ENCODE assay signal across 9 cellular contexts in the genomic region with DNA sequence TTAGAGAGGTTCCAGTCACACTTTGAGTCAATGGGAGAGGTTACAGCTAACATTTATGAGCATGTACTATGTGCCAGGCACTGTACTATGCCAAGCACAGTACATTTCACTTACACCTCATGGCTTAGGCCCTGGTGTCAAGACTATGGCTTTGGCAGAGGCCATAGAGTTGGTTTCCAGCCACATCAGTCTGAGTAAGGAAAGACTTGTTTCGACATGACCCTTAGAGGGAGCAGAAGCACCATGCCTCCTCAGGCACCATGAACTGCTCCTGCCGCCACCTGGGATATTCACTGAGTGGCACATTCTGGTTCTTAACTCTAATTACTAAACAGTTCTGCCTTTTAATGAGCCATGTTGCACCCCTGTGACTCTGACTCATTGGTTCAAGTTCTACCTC. TPM values are rescaled to one million over a fixed set of nuclear protein-coding genes. Genes with fewer than 3 reads are reported as not detected.
DNase-seq lines count a peak whose midpoint lies in the region; ATAC-seq and TF ChIP-seq lines count a peak whose summit lies in the region.
"Had no signal": no experiment of that assay in that cellular context is flagged by ENCODE, and none has a peak within 500 bp of the region (broad histone marks: within the 10 kb centered on the region; RNA-seq: fewer than 3 reads in every experiment).

No MANE protein-coding gene starts in this region.

- H3K4me3 ChIP-seq in colonic mucosa, result no peak overlapping the region
- H3K4me3 ChIP-seq in neuronal stem cell (ENCODE audit: low read length in 2 of 2), result no peak overlapping the region

- no peaks in the 10 kb centered on the region for H3K27me3 Mint-ChIP-seq in naive thymus-derived CD8-positive, alpha-beta T cell

- no peak overlapping the region for H3K18ac ChIP-seq in neuronal stem cell (ENCODE audit: low read length)

- H4K91ac ChIP-seq in neuronal stem cell (ENCODE audit: low read depth, low read length, poor library complexity), result no peak overlapping the region

- H2AFZ ChIP-seq in neuronal stem cell (ENCODE audit: low read length), result no peak overlapping the region

- H3K4me1 ChIP-seq in colonic mucosa (no peaks in the 10 kb centered on the region), neuronal stem cell (ENCODE audit: control insufficient read depth in 2 of 2, insufficient read depth in 1 of 2, low read depth in 1 of 2, low read length in 2 of 2) (peaks cover 0 to 3% of the 10 kb centered on the region in 2 donors)

- H3K9ac ChIP-seq in colonic mucosa (ENCODE audit: low read depth in 2 of 2, low read length in 2 of 2) (no peak overlapping the region), neuronal stem cell (ENCODE audit: low read depth, low read length, poor library complexity) (no peak overlapping the region)

- no peak overlapping the region for H3K4ac ChIP-seq in neuronal stem cell (ENCODE audit: low read length)

- H3K4me1 Mint-ChIP-seq in naive thymus-derived CD8-positive, alpha-beta T cell, result peaks cover 29 to 81% (median 75%) of the 10 kb centered on the region in 4 donors

- H3K36me3 ChIP-seq in colonic mucosa (no peaks in the 10 kb centered on the region), neuronal stem cell (replicated peaks in 1 of 2; ENCODE audit: control insufficient read depth in 2 of 2, insufficient read depth in 2 of 2, low read length in 2 of 2) (peaks cover 5 to 98% of the 10 kb centered on the region in 2 donors)

- POLR2A ChIA-PET in naive thymus-derived CD8-positive, alpha-beta T cell (lab: Charles Lee), result interaction anchor here (0.8 to 1.5 kb wide), 5 partner anchors 12 to 181 kb away, joined by 4 to 5 read pairs (median 4); partner anchors contain the start of genes DGUOK and TET3

- no peak overlapping the region for H2BK5ac ChIP-seq in neuronal stem cell (ENCODE audit: low read length)

- no peak for TF ChIP-seq CTCF in colonic mucosa (IDR thresholded peaks at IDR 0.05)

- peak; percentile 89 for ATAC-seq in naive thymus-derived CD8-positive, alpha-beta T cell
- ATAC-seq in GM18909 (IDR thresholded peaks at IDR 0.05; ENCODE audit: poor library complexity, unreplicated experiment), result no peak

- H2AK5ac ChIP-seq in neuronal stem cell (ENCODE audit: low read depth, low read length), result no peak overlapping the region

- no peak overlapping the region for H2BK15ac ChIP-seq in neuronal stem cell (ENCODE audit: low read length)

- intact Hi-C loops in colonic mucosa (cut with DNase I), result no loop called here

- no peak overlapping the region for H3K14ac ChIP-seq in neuronal stem cell (ENCODE audit: low read length)

- peak overlapping the region in 8 of 10 donors; percentile 11 to 59 (median 38) for H3K4me3 Mint-ChIP-seq in naive thymus-derived CD8-positive, alpha-beta T cell
- H3K4me3 Mint-ChIP-seq: T-helper 1 cell treated with Interleukin-12 subunit alpha and Interleukin-12 subunit beta and Interleukin-4 antibody, amounts not matched to agents 30 μg/mL and 1 μg/mL, for 36 hours had no signal

- H3K27me3 ChIP-seq in colonic mucosa (no peaks in the 10 kb centered on the region), neuronal stem cell (ENCODE audit: control insufficient read depth in 3 of 3, insufficient read depth in 3 of 3, low read depth in 1 of 3, low read length in 3 of 3) (no peaks in the 10 kb centered on the region)

- H2BK120ac ChIP-seq in neuronal stem cell (ENCODE audit: low read depth, low read length), result no peak overlapping the region

- H3K9me3 ChIP-seq in colonic mucosa (no peaks in the 10 kb centered on the region), neuronal stem cell (replicated peaks in 1 of 2; ENCODE audit: control insufficient read depth in 2 of 2, insufficient read depth in 1 of 2, low read depth in 1 of 2, low read length in 2 of 2) (no peaks in the 10 kb centered on the region)

- H3K36me3 Mint-ChIP-seq in naive thymus-derived CD8-positive, alpha-beta T cell, result peaks cover 0 to 63% (median 4%) of the 10 kb centered on the region in 3 donors

- no peak overlapping the region for H3K23ac ChIP-seq in neuronal stem cell (ENCODE audit: low read depth, low read length, poor library complexity)

- no CpG with 5 or more reads among the region's 2 CpGs for WGBS in neuronal stem cell (ENCODE audit: extremely low coverage in 2 of 2, insufficient read length in 2 of 2, insufficient replicate concordance in 1 of 2), 2 donors

- H2BK12ac ChIP-seq in neuronal stem cell (ENCODE audit: low read length), result no peak overlapping the region

- H3K27ac ChIP-seq in colonic mucosa (no peak overlapping the region), neuronal stem cell (replicated peaks; ENCODE audit: low read length) (no peak overlapping the region)

- peak overlapping the region in 8 of 10 donors; percentile 33 to 80 (median 56) for H3K27ac Mint-ChIP-seq in naive thymus-derived CD8-positive, alpha-beta T cell
- H3K27ac Mint-ChIP-seq: T-helper 1 cell treated with Interleukin-12 subunit alpha and Interleukin-12 subunit beta and Interleukin-4 antibody, amounts not matched to agents 30 μg/mL and 1 μg/mL, for 36 hours had no signal

- DNase-seq in ELR (ENCODE audit: low read depth) (peak; percentile 42), RPMI8226 (peak; percentile 17), dermis blood vessel endothelial cell (peak; percentile 8), colonic mucosa (no peak), neuronal stem cell (ENCODE audit: low spot score) (no peak), H4 (ENCODE audit: low spot score) (no peak)
- DNase-seq in naive thymus-derived CD8-positive, alpha-beta T cell, result peak in 8 of 10 donors; percentile 12 to 69 (median 42)

- H4K8ac ChIP-seq in neuronal stem cell (ENCODE audit: low read depth, low read length), result no peak overlapping the region

- no peaks in the 10 kb centered on the region for H3K79me1 ChIP-seq in neuronal stem cell (ENCODE audit: low read depth, low read length)

- H3K4me2 ChIP-seq in neuronal stem cell (ENCODE audit: insufficient read depth, low read length, poor library complexity, severe bottlenecking), result no peak overlapping the region

- H3K9me3 Mint-ChIP-seq in naive thymus-derived CD8-positive, alpha-beta T cell, result no peaks in the 10 kb centered on the region
- H3K9me3 Mint-ChIP-seq: T-helper 1 cell treated with Interleukin-12 subunit alpha and Interleukin-12 subunit beta and Interleukin-4 antibody, amounts not matched to agents 30 μg/mL and 1 μg/mL, for 36 hours had no signal

RNA-seq across cellular contexts. Expression of gene DGUOK, which starts 12.7 kb away (rescaled TPM):
- 36.4 and 44.9 TPM in 2 replicates for total RNA-seq in dermis blood vessel endothelial cell
- 10 to 100 TPM; 70.3 to 72.3 TPM for total RNA-seq in naive thymus-derived CD8-positive, alpha-beta T cell
- 100 to 1,000 TPM; 207 to 219 (median 215) TPM for polyA plus RNA-seq in naive thymus-derived CD8-positive, alpha-beta T cell
- 10 to 100 TPM; 55.0 to 56.3 TPM for total RNA-seq in colonic mucosa
- polyA plus RNA-seq in neuronal stem cell (2013, experiment 1 of 2), result 175 TPM
- polyA plus RNA-seq in neuronal stem cell (2013, experiment 2 of 2), result 176 TPM
- 110 and 150 TPM in 2 replicates for total RNA-seq in H4 (2014; rRNA removed; shearing (Covaris generic))

RNA-seq across cellular contexts. Expression of gene TET3, which starts 45.3 kb away (rescaled TPM):
- 7.0 and 8.7 TPM in 2 replicates for total RNA-seq in dermis blood vessel endothelial cell
- total RNA-seq in naive thymus-derived CD8-positive, alpha-beta T cell, result 10 to 100 TPM; 30.1 to 30.5 TPM
- polyA plus RNA-seq in naive thymus-derived CD8-positive, alpha-beta T cell, result 1 to 10 TPM in 1 of 3 donors, under 1 TPM in 2; 0.46 to 1.0 (median 0.61) TPM
- 10 to 100 TPM; 17.8 to 22.9 TPM for total RNA-seq in colonic mucosa
- polyA plus RNA-seq in neuronal stem cell (2013, experiment 1 of 2), result 5.1 TPM
- 5.4 TPM for polyA plus RNA-seq in neuronal stem cell (2013, experiment 2 of 2)
- 4.7 and 4.9 TPM in 2 replicates for total RNA-seq in H4 (2014; rRNA removed; shearing (Covaris generic))

RNA-seq across cellular contexts. Expression of gene ACTG2, which starts 46.6 kb away (rescaled TPM):
- total RNA-seq in dermis blood vessel endothelial cell (0.05 TPM in 1 of 2 replicates, not detected in the other), colonic mucosa (1,000 to 10,000 TPM in 1 of 2 donors, 10 to 100 TPM in 1; 25.4 to 1,198 TPM)
- not detected for total RNA-seq in naive thymus-derived CD8-positive, alpha-beta T cell
- polyA plus RNA-seq in naive thymus-derived CD8-positive, alpha-beta T cell, result under 1 TPM in 1 of 3 donors, not detected in 2; 0.13 TPM
- polyA plus RNA-seq in neuronal stem cell (2013, experiment 1 of 2), result 0.77 TPM
- 0.73 TPM for polyA plus RNA-seq in neuronal stem cell (2013, experiment 2 of 2)
- not detected in 2 replicates for total RNA-seq in H4 (2014; rRNA removed; shearing (Covaris generic))

Comparison
In these comparisons a context has a peak if more than half of its experiments do, and no peak if none do; other contexts are left out.
1. DNase-seq: peak in ELR (single experiment), RPMI8226 (single experiment), dermis blood vessel endothelial cell (single experiment) and naive thymus-derived CD8-positive, alpha-beta T cell (8 of 10); none in colonic mucosa (single experiment), neuronal stem cell (single experiment) and H4 (single experiment).
2. RNA of gene ACTG2, which starts 46.6 kb away (total RNA-seq): 25.4 to 1,198 TPM in colonic mucosa; not detected in naive thymus-derived CD8-positive, alpha-beta T cell, 0.05 TPM in dermis blood vessel endothelial cell and not detected in H4; every median in the first group is over 10 times any median in the second.